21 cellular contexts compared by ENCODE assay signal in the genomic region with DNA sequence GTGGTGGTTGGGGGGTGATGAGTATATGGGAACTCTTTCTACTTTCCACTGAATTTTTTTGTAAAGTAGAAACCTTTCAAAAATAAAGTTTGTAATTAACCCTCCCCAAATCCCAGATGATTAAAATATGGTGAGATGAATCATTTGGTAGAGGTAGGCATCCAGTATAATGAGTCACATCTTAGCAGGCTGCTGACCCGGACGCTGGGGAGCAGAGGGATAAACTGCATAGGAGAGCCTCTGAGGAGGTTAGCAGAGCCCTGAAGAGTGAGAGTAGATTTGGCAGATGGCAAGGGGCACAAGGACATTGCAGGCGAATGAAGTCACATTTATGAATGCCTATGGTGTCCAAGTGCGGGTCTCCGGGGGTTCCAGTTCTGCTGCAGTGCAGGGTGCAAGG.
"Had no signal": no experiment of that assay in that cellular context is flagged by ENCODE, and none has a peak within 500 bp of the region (broad histone marks: within the 10 kb centered on the region; RNA-seq: fewer than 3 reads in every experiment).

No MANE protein-coding gene starts in this region.

- H3K27me3 ChIP-seq: SJSA1 had no signal

- FAIRE-seq: HTR-8/SVneo, RCC 7860 had no signal

- H3K36me3 ChIP-seq: SJSA1 had no signal

- H3K4me1 ChIP-seq: SJSA1 had no signal

- H3K9me3 ChIP-seq: SJSA1 had no signal

- H3K4me3 ChIP-seq: SJSA1, SK-N-MC had no signal

- DNase-seq: KBM-7, NCI-H1092, NCI-H1105 treated with DMSO at 0.1 percent for 48 hours, NCI-H1417 treated with DMSO at 0.1 percent for 48 hours, NCI-H146, NCI-H1694 treated with DMSO at 0.1 percent for 48 hours, NCI-H1930, NCI-H2081, NCI-H2107, NCI-H2227 treated with DMSO at 0.1 percent for 48 hours, NCI-H524, NCI-H526 treated with DMSO at 0.1 percent for 48 hours, NCI-H748 treated with DMSO at 0.1 percent for 48 hours, Right ventricle myocardium superior, RPMI8226, SIG-M5 had no signal

- H3K27ac ChIP-seq: HL-60, SJSA1, SK-N-MC had no signal
